30 cellular contexts compared by ENCODE assay signal in the genomic region with DNA sequence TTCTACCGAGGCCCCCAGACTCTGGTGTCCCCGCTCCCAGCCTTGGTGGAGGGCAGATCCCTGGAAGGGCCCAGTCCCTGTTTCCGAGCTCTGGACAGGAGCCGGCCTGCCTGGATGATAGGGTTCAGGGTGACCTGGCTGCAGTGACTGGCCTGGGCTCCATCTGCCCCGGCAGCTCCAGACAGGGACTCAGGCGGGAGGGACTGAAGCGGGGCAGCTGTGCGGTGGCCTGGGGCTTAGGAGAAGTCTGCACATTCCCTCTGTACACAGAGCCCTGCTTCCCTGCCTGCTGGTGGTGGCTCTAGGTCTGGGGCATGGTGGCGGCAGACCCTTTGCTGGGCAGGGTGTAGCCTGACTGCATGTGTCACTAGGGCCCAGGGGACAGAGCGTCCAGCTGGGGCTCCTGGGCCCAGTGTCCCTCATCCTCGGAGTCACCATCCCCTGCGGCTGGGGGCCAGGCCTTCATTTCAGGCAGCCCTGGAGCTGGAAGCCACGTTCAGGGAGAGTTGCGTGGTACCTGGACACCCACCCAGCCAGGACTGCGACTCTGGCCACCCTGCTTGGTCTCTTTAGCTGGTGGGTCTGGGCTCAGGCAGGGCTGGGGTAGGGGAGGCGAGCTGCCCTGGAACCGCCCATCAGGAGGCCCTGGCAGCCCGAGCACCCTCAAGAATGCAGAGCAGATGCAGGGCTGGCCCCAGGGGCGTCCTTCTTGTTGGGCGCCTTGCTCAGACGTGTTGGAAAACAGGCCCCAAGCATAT. TPM values are rescaled to one million over a fixed set of nuclear protein-coding genes. Genes with fewer than 3 reads are reported as not detected.
DNase-seq lines count a peak whose midpoint lies in the region; ATAC-seq, FAIRE-seq and TF ChIP-seq lines count a peak whose summit lies in the region.
"Had no signal": no experiment of that assay in that cellular context is flagged by ENCODE, and none has a peak within 500 bp of the region (broad histone marks: within the 10 kb centered on the region; RNA-seq: fewer than 3 reads in every experiment).

No MANE protein-coding gene starts in this region.

- H3K9me3 ChIP-seq in HepG2 (ENCODE audit: low read length) (no peaks in the 10 kb centered on the region), spleen (no peaks in the 10 kb centered on the region)
- H3K9me3 ChIP-seq: A549, esophagus muscularis mucosa had no signal

- H3K4me1 ChIP-seq in HepG2 (ENCODE audit: insufficient read depth, low read length) (peaks cover 27% of the 10 kb centered on the region), spleen (peaks cover 0 to 12% (median 4%) of the 10 kb centered on the region in 6 donors)
- H3K4me1 ChIP-seq: esophagus muscularis mucosa had no signal

- 88% methylated on average over 15 of the region's 21 CpGs for WGBS in HepG2 (ENCODE audit: low lambda C conversion rate)
- WGBS in spleen, 5 donors, result 87 to 93% (median 88%) methylated on average over 6 to 21 of the region's 21 CpGs

- no peak overlapping the region for H3K9ac ChIP-seq in HepG2 (ENCODE audit: insufficient read depth, low read depth, low read length)
- H3K9ac ChIP-seq: GM23248 had no signal

- H3K36me3 ChIP-seq in HepG2 (replicated peaks in 1 of 2; ENCODE audit: control insufficient read depth in 1 of 2, insufficient read depth in 2 of 2, low read length in 2 of 2) (peaks cover 0 to 8% of the 10 kb centered on the region in 2 experiments; a peak in 4 of 5 replicates), spleen (no peaks in the 10 kb centered on the region)
- H3K36me3 ChIP-seq: esophagus muscularis mucosa had no signal

- no peaks in the 10 kb centered on the region for H3K9me3 Mint-ChIP-seq in WTC11
- H3K9me3 Mint-ChIP-seq: activated naive CD8-positive, alpha-beta T cell treated with anti-CD3 and anti-CD28 coated beads, Interleukin-2, amount 10 ng/mL, durations not matched to agents 7 days and 5 days; immature natural killer cell; natural killer cell had no signal

- TF ChIP-seq POLR2A in HepG2 (IDR thresholded peaks at IDR 0.05; ENCODE audit: insufficient read depth in 1 of 2, low read depth in 2 of 2, low read length in 2 of 2), result no peak
- TF ChIP-seq POLR2A in spleen (IDR thresholded peaks at IDR 0.05), result no peak

- no peak overlapping the region for H2AFZ ChIP-seq in HepG2 (ENCODE audit: low read length)
- H2AFZ ChIP-seq: GM23248, hepatocyte had no signal

- CTCF ChIA-PET in WTC11 (lab: Charles Lee) (interaction anchor here (1.3 to 6.7 kb wide), 4 partner anchors 8 to 231 kb away, joined by 3 to 41 read pairs (median 18); no protein-coding TSS in a partner anchor), HepG2 (lab: Yijun Ruan, JAX; ENCODE audit: low intra/inter-chr PET ratio, low total read pairs) (no interaction called here)

- no peaks in the 10 kb centered on the region for H4K20me1 ChIP-seq in HepG2 (ENCODE audit: insufficient read depth, low read length)

- in situ Hi-C loops in HepG2 (cut with HindIII; ENCODE audit: extremely low pct_ligation_motif_present, low pct_unique_long_range_greater_than_20kb), result no loop called here

- TF ChIP-seq CTCF in WTC11 (IDR thresholded peaks at IDR 0.05) (no peak), HepG2 (CRISPR knock-in tag; IDR thresholded peaks at IDR 0.05) (no peak), spleen (IDR thresholded peaks at IDR 0.05 in 8 of 11, conservative IDR thresholded peaks at IDR 0.05 in 3 of 11) (no peak)

- TF ChIP-seq EP300 in HepG2 (IDR thresholded peaks at IDR 0.05; ENCODE audit: low read depth in 2 of 2, low read length in 2 of 2) (no peak), HepG2 (CRISPR knock-in tag; IDR thresholded peaks at IDR 0.05; ENCODE audit: borderline replicate concordance) (no peak)

- peaks cover 19% of the 10 kb centered on the region for H3K79me2 ChIP-seq in HepG2 (ENCODE audit: insufficient read depth, low read length)

- POLR2A ChIA-PET in WTC11 (lab: Charles Lee), result no interaction called here
- POLR2A ChIA-PET in HepG2 (lab: Yijun Ruan, JAX), result interaction anchor here (1.6 kb wide), 1 partner anchor 11 kb away, joined by 6 read pairs; no protein-coding TSS in a partner anchor

- no peak for TF ChIP-seq RAD21 in HepG2 (CRISPR knock-in tag; IDR thresholded peaks at IDR 0.05)

- H3K36me3 Mint-ChIP-seq in WTC11, result no peaks in the 10 kb centered on the region
- H3K36me3 Mint-ChIP-seq: activated naive CD8-positive, alpha-beta T cell treated with anti-CD3 and anti-CD28 coated beads, Interleukin-2, amount 10 ng/mL, durations not matched to agents 7 days and 5 days; immature natural killer cell; natural killer cell had no signal

- H3K27me3 ChIP-seq in HepG2 (ENCODE audit: control insufficient read depth in 1 of 2, insufficient read depth in 2 of 2, low read length in 2 of 2), result no peaks in the 10 kb centered on the region
- peaks cover 0 to 21% (median 0%) of the 10 kb centered on the region in 7 donors for H3K27me3 ChIP-seq in spleen (replicated peaks in 1 of 7)
- H3K27me3 ChIP-seq: foreskin keratinocyte, hepatocyte had no signal

- H3K4me3 Mint-ChIP-seq in WTC11, result no peak overlapping the region
- H3K4me3 Mint-ChIP-seq: activated CD8-positive, alpha-beta T cell treated with anti-CD3 and anti-CD28 coated beads, Interleukin-2, amount 10 ng/mL, durations not matched to agents 7 days and 5 days; activated naive CD8-positive, alpha-beta T cell treated with anti-CD3 and anti-CD28 coated beads, Interleukin-2, amount 10 ng/mL, durations not matched to agents 7 days and 5 days; immature natural killer cell; natural killer cell had no signal

- no peaks in the 10 kb centered on the region for H3K27me3 Mint-ChIP-seq in WTC11 (ENCODE audit: low read depth)
- H3K27me3 Mint-ChIP-seq: activated naive CD8-positive, alpha-beta T cell treated with anti-CD3 and anti-CD28 coated beads, Interleukin-2, amount 10 ng/mL, durations not matched to agents 7 days and 5 days had no signal

- FAIRE-seq in HepG2 (lab: Jason Lieb, UNC), result no peak
- FAIRE-seq: A549, astrocyte, RCC 7860, TTC549 had no signal

- ATAC-seq in Right ventricle myocardium inferior (no peak), WTC11 (no peak), HepG2 (no peak), GM21381 (IDR thresholded peaks at IDR 0.05; ENCODE audit: unreplicated experiment) (no peak), left colon (no peak)
- ATAC-seq: A549; activated CD8-positive, alpha-beta T cell treated with anti-CD3 and anti-CD28 coated beads, Interleukin-2, amount 10 ng/mL, durations not matched to agents 7 days and 5 days; foreskin keratinocyte; natural killer cell; stimulated activated naive CD8-positive, alpha-beta T cell treated with anti-CD3 and anti-CD28 coated beads, Interleukin-15, Interleukin-2, amounts not matched to agents 100 U/mL and 50 U/mL, for 24 hours had no signal

- peak; percentile 64 for DNase-seq in Right ventricle myocardium inferior (ENCODE audit: missing footprints)
- no peak for DNase-seq in cardiac septum (ENCODE audit: low spot score)
- peak; percentile 5 for DNase-seq in WTC11 (ENCODE audit: low spot score)
- DNase-seq in HepG2 (ENCODE audit: low spot score), result no peak
- peak; percentile 66 for DNase-seq in spleen
- DNase-seq in NCI-H146 (lab: John Stamatoyannopoulos, UW), result no peak
- DNase-seq in left colon, result no peak
- DNase-seq: activated CD4-positive, CD25-positive, alpha-beta regulatory T cell treated with anti-CD3 and anti-CD28 coated beads, Interleukin-2, amount 50 U/mL, for 72 hours; activated CD8-positive, alpha-beta T cell treated with anti-CD3 and anti-CD28 coated beads, Interleukin-2, amount 10 ng/mL, durations not matched to agents 7 days and 5 days; activated gamma-delta T cell; activated naive CD8-positive, alpha-beta T cell treated with anti-CD3 and anti-CD28 coated beads, Interleukin-2, amount 10 ng/mL, durations not matched to agents 7 days and 5 days; caudate nucleus; DMS153; foreskin keratinocyte; GM23248; immature natural killer cell; natural killer cell; NCI-H1092 treated with DMSO at 0.1 percent for 48 hours; NCI-H2029; NCI-H226; stimulated activated naive CD8-positive, alpha-beta T cell treated with anti-CD3 and anti-CD28 coated beads, Interleukin-15, Interleukin-2, amounts not matched to agents 100 U/mL and 50 U/mL, for 24 hours; T-helper 1 cell had no signal

- no TSS peak for BruUV-seq in HepG2 (replicated peaks; lab: Mats Ljungman, UMichigan)

- intact Hi-C loops in Right ventricle myocardium inferior (cut with DNase I), result no loop called here
- intact Hi-C loops in cardiac septum (cut with DNase I), result no loop called here
- intact Hi-C loops in HepG2 (cut with micrococcal nuclease; ENCODE audit: unreplicated experiment), result no loop called here
- intact Hi-C loops in spleen (cut with DNase I; ENCODE audit: low total_unique reads), result no loop called here
- intact Hi-C loops in left colon (cut with DNase I, micrococcal nuclease), result no loop called here

- no peak overlapping the region for H3K4me2 ChIP-seq in HepG2 (ENCODE audit: low read depth, low read length)
- H3K4me2 ChIP-seq: A549, hepatocyte had no signal

- H3K27ac Mint-ChIP-seq in WTC11, result no peak overlapping the region
- H3K27ac Mint-ChIP-seq: activated CD8-positive, alpha-beta T cell treated with anti-CD3 and anti-CD28 coated beads, Interleukin-2, amount 10 ng/mL, durations not matched to agents 7 days and 5 days; activated naive CD8-positive, alpha-beta T cell treated with anti-CD3 and anti-CD28 coated beads, Interleukin-2, amount 10 ng/mL, durations not matched to agents 7 days and 5 days; immature natural killer cell; natural killer cell had no signal

- H3K4me3 ChIP-seq in HepG2 (replicated peaks in 1 of 3; ENCODE audit: insufficient read depth in 1 of 3, low read depth in 2 of 3, low read length in 3 of 3), result no peak overlapping the region
- H3K4me3 ChIP-seq in spleen, result no peak overlapping the region
- H3K4me3 ChIP-seq: A549, esophagus muscularis mucosa, GM23248, hepatocyte had no signal

- H3K4me1 Mint-ChIP-seq in WTC11, result peaks cover 3% of the 10 kb centered on the region; the same call in 1 of the 2 replicates
- H3K4me1 Mint-ChIP-seq: immature natural killer cell, natural killer cell had no signal

- H3K27ac ChIP-seq in HepG2 (ENCODE audit: extremely low read length, insufficient read depth, low read length), result no peak overlapping the region
- no peak overlapping the region for H3K27ac ChIP-seq in spleen
- H3K27ac ChIP-seq: A549, esophagus muscularis mucosa, foreskin keratinocyte, GM23248, hepatocyte had no signal

RNA-seq across cellular contexts. Expression of a gene that starts 9.6 kb away (rescaled TPM):
- total RNA-seq in Right ventricle myocardium inferior (1.4 TPM), cardiac septum (0.57 TPM), WTC11 (2021) (15.5 to 17.2 TPM (median 16.1 TPM) in 3 replicates), HepG2 (2016; rRNA removed; fragmentation: Illumina TruSeq; extraction: Trizol) (15.9 and 20.3 TPM in 2 replicates), spleen (1 to 10 TPM in 4 of 7 donors, under 1 TPM in 3; 0.23 to 1.6 (median 1.1) TPM), left colon (100 to 1,000 TPM in 1 of 2 donors, 10 to 100 TPM in 1; 92.4 to 113 TPM)
- total RNA-seq in HepG2 (2016; cell fraction: cytosol; rRNA removed; fragmentation: Illumina TruSeq; extraction: Trizol; ENCODE audit: low read depth), result 6.0 and 6.6 TPM in 2 replicates
- 14.5 and 24.2 TPM in 2 replicates for total RNA-seq in HepG2 (2016; cell fraction: insoluble cytoplasmic fraction; rRNA removed; fragmentation: Illumina TruSeq; extraction: Trizol)
- 7.4 and 7.6 TPM in 2 replicates for total RNA-seq in HepG2 (2016; cell fraction: membrane; rRNA removed; fragmentation: Illumina TruSeq; extraction: Trizol)
- 21.4 and 22.0 TPM in 2 replicates for total RNA-seq in HepG2 (2016; cell fraction: nucleus; rRNA removed; fragmentation: Illumina TruSeq; extraction: Trizol)
- polyA plus RNA-seq in HepG2 (2011; rRNA removed) (39.9 and 59.7 TPM in 2 replicates), spleen (1 to 10 TPM in 1 of 3 donors, under 1 TPM in 2; 0.29 to 1.5 (median 0.43) TPM)
- 23.3 and 35.8 TPM in 2 replicates for polyA plus RNA-seq in HepG2 (2011; cell fraction: cytosol; rRNA removed)
- polyA plus RNA-seq in HepG2 (2011; cell fraction: nucleus; rRNA removed), result 382 and 454 TPM in 2 replicates
- polyA plus RNA-seq in HepG2 (2012), result 19.7 and 28.0 TPM in 2 replicates
- 2.5 and 2.8 TPM in 2 replicates for polyA plus RNA-seq in HepG2 (2016; cell fraction: cytosol; fragmentation: Illumina TruSeq; extraction: Trizol; ENCODE audit: low read depth)
- 12.5 and 17.8 TPM in 2 replicates for polyA plus RNA-seq in HepG2 (2016; cell fraction: insoluble cytoplasmic fraction; fragmentation: Illumina TruSeq; extraction: Trizol; ENCODE audit: low read depth)
- polyA plus RNA-seq in HepG2 (2016; cell fraction: membrane; fragmentation: Illumina TruSeq; extraction: Trizol; ENCODE audit: low read depth), result 4.2 and 4.8 TPM in 2 replicates
- 58.7 and 59.2 TPM in 2 replicates for polyA plus RNA-seq in HepG2 (2016; cell fraction: nucleus; fragmentation: Illumina TruSeq; extraction: Trizol; ENCODE audit: insufficient read depth, low read depth)
- polyA minus RNA-seq in HepG2 (2011; rRNA and poly(A)+ RNA removed; ENCODE audit: low replicate concordance), result 30.5 and 69.1 TPM in 2 replicates
- 13.4 and 17.4 TPM in 2 replicates for polyA minus RNA-seq in HepG2 (2011; cell fraction: cytosol; rRNA and poly(A)+ RNA removed)
- 38.4 and 41.6 TPM in 2 replicates for polyA minus RNA-seq in HepG2 (2011; cell fraction: nucleus; rRNA and poly(A)+ RNA removed)
- total RNA-seq: activated CD8-positive, alpha-beta T cell treated with anti-CD3 and anti-CD28 coated beads, Interleukin-2, amount 10 ng/mL, durations not matched to agents 7 days and 5 days; activated naive CD8-positive, alpha-beta T cell treated with anti-CD3 and anti-CD28 coated beads, Interleukin-2, amount 10 ng/mL, durations not matched to agents 7 days and 5 days; GM23248; mononuclear cell; natural killer cell had no signal
- polyA plus RNA-seq: GM23248, immature natural killer cell had no signal

Comparison
In these comparisons a context has a peak if more than half of its experiments do, and no peak if none do; other contexts are left out.
1. DNase-seq: peak in Right ventricle myocardium inferior (single experiment), WTC11 (single experiment) and spleen (single experiment); none in cardiac septum (single experiment), HepG2 (single experiment), NCI-H146 (single experiment) and left colon (0 of 2).